Comparison of ENCODE assay signal across 15 cellular contexts in the genomic region with DNA sequence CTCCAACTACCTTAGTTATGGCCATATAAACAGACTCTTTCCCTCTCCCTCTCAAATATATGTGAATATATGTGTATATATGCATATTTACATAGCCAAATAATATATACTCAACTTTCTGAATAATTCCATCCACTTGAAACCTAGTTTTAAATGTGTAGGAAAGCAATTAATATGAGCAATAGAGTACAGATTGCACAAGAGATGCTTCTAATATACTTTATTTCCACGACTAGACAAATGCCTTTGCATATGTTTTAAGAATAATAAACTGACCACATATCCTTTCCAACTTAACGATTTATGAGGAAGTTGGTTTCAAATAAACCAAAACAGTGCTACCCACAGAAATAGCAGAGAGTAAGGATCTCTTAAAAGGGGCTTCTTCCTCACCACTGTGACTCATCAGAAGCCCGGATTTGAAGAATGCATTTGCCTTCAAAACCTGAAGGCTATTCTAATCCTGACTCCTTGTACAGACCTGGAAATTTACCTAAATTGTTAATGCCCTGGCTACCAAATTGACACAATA.
DNase-seq lines count a peak whose midpoint lies in the region; ATAC-seq and TF ChIP-seq lines count a peak whose summit lies in the region.
"Had no signal": no experiment of that assay in that cellular context is flagged by ENCODE, and none has a peak within 500 bp of the region (broad histone marks: within the 10 kb centered on the region; RNA-seq: fewer than 3 reads in every experiment).

No MANE protein-coding gene starts in this region.

- H3K27me3 ChIP-seq in GM23248 (replicated peaks; ENCODE audit: insufficient read depth) (no peaks in the 10 kb centered on the region), brain microvascular endothelial cell (replicated peaks) (no peaks in the 10 kb centered on the region), skeletal muscle satellite cell (ENCODE audit: control insufficient read depth, insufficient read depth, low read length) (no peaks in the 10 kb centered on the region), heart left ventricle (peaks cover 0 to 3% (median 0%) of the 10 kb centered on the region in 9 donors), left ventricle myocardium inferior (ENCODE audit: low read depth) (no peaks in the 10 kb centered on the region)
- H3K27me3 ChIP-seq: cardiac muscle cell, neutrophil, tibial artery had no signal

- intact Hi-C loops in heart left ventricle (cut with DNase I): no loop called here
- intact Hi-C loops in left ventricle myocardium inferior (cut with micrococcal nuclease): no loop called here

- in situ Hi-C loops in GM23248 (cut with MboI): no loop called here
- in situ Hi-C loops in brain microvascular endothelial cell (cut with HindIII; ENCODE audit: low pct_ligation_motif_present, low sequenced_read_pairs): no loop called here

- TF ChIP-seq POLR2A in heart left ventricle (IDR thresholded peaks at IDR 0.05): no peak

- peaks cover 10% of the 10 kb centered on the region for H3K4me1 ChIP-seq in GM23248 (ENCODE audit: insufficient read depth)
- peaks cover 22% of the 10 kb centered on the region for H3K4me1 ChIP-seq in skeletal muscle satellite cell (ENCODE audit: control insufficient read depth, insufficient read depth, low read length)
- no peaks in the 10 kb centered on the region for H3K4me1 ChIP-seq in heart left ventricle
- H3K4me1 ChIP-seq in left ventricle myocardium inferior: no peaks in the 10 kb centered on the region
- H3K4me1 ChIP-seq: tibial artery had no signal

- 9 to 12% methylated on average over 3 of the region's 3 CpGs for WGBS in GM23248 (ENCODE audit: low coverage in 1 of 2, low lambda C conversion rate in 2 of 2, missing lambda C conversion rate in 2 of 2), 2 experiments
- 49 to 60% (median 55%) methylated on average over 3 of the region's 3 CpGs for WGBS in heart left ventricle, 4 donors

- TF ChIP-seq CTCF in brain microvascular endothelial cell (IDR thresholded peaks at IDR 0.05; ENCODE audit: low read depth, low read length, missing control alignments) (no peak), heart left ventricle (IDR thresholded peaks at IDR 0.05) (no peak), left ventricle myocardium inferior (IDR thresholded peaks at IDR 0.05; ENCODE audit: borderline replicate concordance) (no peak)

- H3K4me2 ChIP-seq in GM23248 (ENCODE audit: unreplicated experiment) (no peak overlapping the region), skeletal muscle satellite cell (ENCODE audit: low read length) (peak overlapping the region; percentile 8)

- H3K27ac ChIP-seq in GM23248 (no peak overlapping the region), brain microvascular endothelial cell (no peak overlapping the region), heart left ventricle (no peak overlapping the region), left ventricle myocardium inferior (replicated peaks) (no peak overlapping the region)
- H3K27ac ChIP-seq: cardiac muscle cell, epithelial cell of prostate, neutrophil, tibial artery had no signal

- H3K79me2 ChIP-seq in GM23248 (ENCODE audit: insufficient read depth): no peaks in the 10 kb centered on the region

- no peak overlapping the region for H3K9ac ChIP-seq in GM23248
- H3K9ac ChIP-seq in skeletal muscle satellite cell (ENCODE audit: low read depth, low read length): peak overlapping the region; percentile 13

- H3K4me3 ChIP-seq in GM23248 (no peak overlapping the region), brain microvascular endothelial cell (ENCODE audit: low read depth, low read length) (no peak overlapping the region), skeletal muscle satellite cell (ENCODE audit: low read length) (no peak overlapping the region), heart left ventricle (no peak overlapping the region), left ventricle myocardium inferior (no peak overlapping the region)
- H3K4me3 ChIP-seq: cardiac muscle cell, tibial artery had no signal

- ATAC-seq in heart left ventricle (no peak), HG02852 (IDR thresholded peaks at IDR 0.05; ENCODE audit: unreplicated experiment) (no peak)
- ATAC-seq: SK-N-SH treated with all-trans-retinoic acid at 6 μM for 48 hours had no signal

- H4K20me1 ChIP-seq in GM23248 (ENCODE audit: insufficient read depth): no peaks in the 10 kb centered on the region

- peaks cover 9% of the 10 kb centered on the region; the same call in 1 of the 2 replicates for H3F3A ChIP-seq in GM23248 (ENCODE audit: insufficient read depth)

- H2AFZ ChIP-seq in GM23248: no peak overlapping the region

- DNase-seq in GM23248 (peak; percentile 50), NOMO-1 (lab: John Stamatoyannopoulos, UW; ENCODE audit: unreplicated experiment in 2 of 2) (peak; percentile 83 to 98), brain microvascular endothelial cell (peak; percentile 26), heart left ventricle (no peak), left ventricle myocardium inferior (no peak)
- DNase-seq: activated CD4-positive, alpha-beta T cell treated with anti-CD3 and anti-CD28 coated beads, Interleukin-2, amount 50 U/mL, for 1 hour; NCI-H1417 treated with DMSO at 0.1 percent for 48 hours; NCI-H526; tibial artery had no signal

- H3K9me2 ChIP-seq in GM23248 (ENCODE audit: insufficient read depth): no peaks in the 10 kb centered on the region

- H3K36me3 ChIP-seq in GM23248 (ENCODE audit: low read depth) (no peaks in the 10 kb centered on the region), brain microvascular endothelial cell (replicated peaks) (no peaks in the 10 kb centered on the region), skeletal muscle satellite cell (ENCODE audit: insufficient read depth, low read length) (no peaks in the 10 kb centered on the region), heart left ventricle (no peaks in the 10 kb centered on the region), left ventricle myocardium inferior (no peaks in the 10 kb centered on the region)
- H3K36me3 ChIP-seq: cardiac muscle cell, neutrophil, tibial artery had no signal

- no peaks in the 10 kb centered on the region for H3K9me3 ChIP-seq in GM23248 (ENCODE audit: low read depth)
- H3K9me3 ChIP-seq in skeletal muscle satellite cell (replicated peaks; ENCODE audit: low read length): no peaks in the 10 kb centered on the region
- peaks cover 0 to 30% (median 0%) of the 10 kb centered on the region in 12 donors for H3K9me3 ChIP-seq in heart left ventricle
- peaks cover 15% of the 10 kb centered on the region for H3K9me3 ChIP-seq in left ventricle myocardium inferior (replicated peaks)
- H3K9me3 ChIP-seq: neutrophil, tibial artery had no signal

Comparison
In these comparisons a context has a peak if more than half of its experiments do, and no peak if none do; other contexts are left out.
1. DNase-seq: peak in GM23248 (single experiment), NOMO-1 (2 of 2) and brain microvascular endothelial cell (single experiment); none in heart left ventricle (0 of 5) and left ventricle myocardium inferior (single experiment).